ENCODE assay signal across 10 cellular contexts in the genomic region with DNA sequence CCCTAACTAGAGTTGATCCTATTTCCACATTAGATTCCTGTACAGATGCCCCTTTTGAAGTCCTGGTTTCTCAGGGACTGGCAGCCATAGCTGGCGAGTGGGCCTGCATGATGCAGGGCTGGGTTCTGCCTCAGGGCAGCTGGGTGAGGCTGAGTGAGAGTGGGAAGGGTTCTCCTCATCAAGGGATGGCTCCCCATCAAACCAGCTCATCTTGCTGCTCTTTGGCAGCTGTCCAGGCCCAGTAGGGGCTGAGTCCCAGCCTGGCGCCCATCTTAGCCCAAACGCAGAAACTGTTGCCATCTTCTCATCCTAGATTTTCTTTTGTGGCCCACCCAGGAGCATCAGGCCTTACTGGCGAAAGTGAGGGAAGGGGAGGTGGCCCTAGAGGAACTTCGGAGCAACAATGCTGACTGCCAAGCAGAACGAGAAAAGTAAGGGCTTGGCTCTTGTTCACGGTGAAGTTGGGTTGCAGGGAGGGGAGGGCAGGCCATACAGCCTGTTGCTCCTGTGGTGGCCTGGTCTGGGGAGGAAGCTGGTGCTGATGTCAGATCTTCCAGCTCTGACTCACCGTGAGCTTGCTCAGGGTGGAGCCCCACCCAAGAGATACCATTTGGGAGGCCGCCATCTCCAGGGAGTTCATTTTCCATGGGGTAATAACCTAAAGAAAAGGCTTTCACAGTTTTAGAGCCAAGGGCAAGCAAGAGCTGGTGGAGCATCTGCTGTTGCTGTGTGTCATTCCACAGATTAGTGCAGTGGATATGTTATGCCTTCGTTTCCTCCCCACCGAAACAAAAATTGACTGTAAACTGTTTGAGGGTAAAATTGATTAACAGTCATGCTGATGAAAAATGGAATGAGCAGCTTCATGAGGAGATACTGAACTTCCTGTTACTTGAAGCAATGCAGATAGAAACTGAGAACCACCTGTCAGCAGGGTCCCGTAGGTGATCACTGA. TPM values are rescaled to one million over a fixed set of nuclear protein-coding genes. Genes with fewer than 3 reads are reported as not detected.
DNase-seq lines count a peak whose midpoint lies in the region; ATAC-seq, FAIRE-seq and TF ChIP-seq lines count a peak whose summit lies in the region.
"Had no signal": no experiment of that assay in that cellular context is flagged by ENCODE, and none has a peak within 500 bp of the region (broad histone marks: within the 10 kb centered on the region; RNA-seq: fewer than 3 reads in every experiment).

No MANE protein-coding gene starts in this region.

- H3K79me2 ChIP-seq in ACC112 (ENCODE audit: control insufficient read depth, insufficient read depth, low read length, unreplicated experiment) (no peaks in the 10 kb centered on the region), GM23248 (ENCODE audit: insufficient read depth) (no peaks in the 10 kb centered on the region), keratinocyte (ENCODE audit: control insufficient read depth, insufficient read depth, low read length) (peaks cover 3% of the 10 kb centered on the region)

- H3K9me3 Mint-ChIP-seq in activated CD8-positive, alpha-beta T cell treated with anti-CD3 and anti-CD28 coated beads, Interleukin-2, amount 10 ng/mL, durations not matched to agents 7 days and 5 days (ENCODE audit: insufficient read depth) = no peaks in the 10 kb centered on the region

- no peaks in the 10 kb centered on the region for H3K27me3 ChIP-seq in ACC112 (ENCODE audit: insufficient read depth, low read length)
- H3K27me3 ChIP-seq in GM23248 (replicated peaks; ENCODE audit: insufficient read depth) = no peaks in the 10 kb centered on the region
- no peaks in the 10 kb centered on the region for H3K27me3 ChIP-seq in keratinocyte (ENCODE audit: control insufficient read depth, extremely low read depth, insufficient read depth, low read length)

- H4K20me1 ChIP-seq in GM23248 (ENCODE audit: insufficient read depth) (no peaks in the 10 kb centered on the region), keratinocyte (ENCODE audit: control insufficient read depth, extremely low read depth, insufficient read depth, low read length) (peaks cover under 1% of the 10 kb centered on the region)

- H3K4me2 ChIP-seq in GM23248 (ENCODE audit: unreplicated experiment) (peak overlapping the region; percentile 23), keratinocyte (ENCODE audit: control insufficient read depth, extremely low read depth, insufficient read depth, low read depth, low read length) (peak overlapping the region; percentile 49)

- H3K9me3 ChIP-seq in GM23248 (ENCODE audit: low read depth) = no peaks in the 10 kb centered on the region
- no peaks in the 10 kb centered on the region for H3K9me3 ChIP-seq in keratinocyte (ENCODE audit: control insufficient read depth, low read depth, low read length)

- DNase-seq in GM23248 (peak; percentile 96), keratinocyte (ENCODE audit: low read depth, low spot score) (peak; percentile 55), NCI-H1092 treated with DMSO at 0.1 percent for 48 hours (lab: John Stamatoyannopoulos, UW) (no peak), NCI-H2171 (lab: John Stamatoyannopoulos, UW) (no peak)
- DNase-seq in activated CD8-positive, alpha-beta T cell treated with anti-CD3 and anti-CD28 coated beads, Interleukin-2, amount 10 ng/mL, durations not matched to agents 7 days and 5 days = no peak
- DNase-seq: activated gamma-delta T cell had no signal

- H3K4me1 ChIP-seq in ACC112 (ENCODE audit: control insufficient read depth, insufficient read depth, low read length, unreplicated experiment) (peaks cover 30% of the 10 kb centered on the region), GM23248 (ENCODE audit: insufficient read depth) (peaks cover 27% of the 10 kb centered on the region), keratinocyte (ENCODE audit: control insufficient read depth, extremely low read depth, insufficient read depth, low read length) (peaks cover 65% of the 10 kb centered on the region)

- CTCF ChIA-PET in activated CD8-positive, alpha-beta T cell treated with anti-CD3 and anti-CD28 coated beads, Interleukin-2, amount 10 ng/mL, durations not matched to agents 7 days and 5 days (lab: Charles Lee) = interaction anchor here (2.5 kb wide), 1 partner anchor 19 kb away, joined by 12 read pairs; no protein-coding TSS in a partner anchor

- H3F3A ChIP-seq in GM23248 (ENCODE audit: insufficient read depth) = peaks cover 22% of the 10 kb centered on the region

- H2AFZ ChIP-seq in ACC112 (ENCODE audit: low read length, unreplicated experiment) = peak overlapping the region; percentile 11
- H2AFZ ChIP-seq in GM23248 = peak overlapping the region; percentile 54; the same call in 1 of the 2 replicates
- H2AFZ ChIP-seq in keratinocyte (ENCODE audit: control insufficient read depth, low read length) = peak overlapping the region; percentile 53

- no peak overlapping the region for H3K27ac Mint-ChIP-seq in activated CD8-positive, alpha-beta T cell treated with anti-CD3 and anti-CD28 coated beads, Interleukin-2, amount 10 ng/mL, durations not matched to agents 7 days and 5 days

- H3K4me1 Mint-ChIP-seq in activated CD8-positive, alpha-beta T cell treated with anti-CD3 and anti-CD28 coated beads, Interleukin-2, amount 10 ng/mL, durations not matched to agents 7 days and 5 days (ENCODE audit: low read depth) = peaks cover 8% of the 10 kb centered on the region

- H3K27ac ChIP-seq in ACC112 (ENCODE audit: low read depth, low read length) (peak overlapping the region; percentile 67), GM23248 (peak overlapping the region; percentile 79), keratinocyte (ENCODE audit: control insufficient read depth, insufficient read depth, low read length) (peak overlapping the region; percentile 67)
- H3K27ac ChIP-seq: HL-60 had no signal

- no peaks in the 10 kb centered on the region for H3K36me3 ChIP-seq in ACC112 (ENCODE audit: insufficient read depth, low read length)
- H3K36me3 ChIP-seq in GM23248 (ENCODE audit: low read depth) = peaks cover 29% of the 10 kb centered on the region
- H3K36me3 ChIP-seq in keratinocyte (ENCODE audit: control insufficient read depth in 2 of 2, extremely low read depth in 1 of 2, insufficient read depth in 2 of 2, low read length in 2 of 2) = peaks cover 28 to 60% of the 10 kb centered on the region in 2 experiments

- no peaks in the 10 kb centered on the region for H3K27me3 Mint-ChIP-seq in activated CD8-positive, alpha-beta T cell treated with anti-CD3 and anti-CD28 coated beads, Interleukin-2, amount 10 ng/mL, durations not matched to agents 7 days and 5 days (ENCODE audit: low read depth)

- in situ Hi-C loops in GM23248 (cut with MboI) = no loop called here

- H3K4me3 ChIP-seq in ACC112 (ENCODE audit: low read depth, low read length) = no peak overlapping the region
- H3K4me3 ChIP-seq in GM23248 = no peak overlapping the region
- no peak overlapping the region for H3K4me3 ChIP-seq in keratinocyte (ENCODE audit: control insufficient read depth in 2 of 3, extremely low read depth in 1 of 3, insufficient read depth in 2 of 3, low read depth in 1 of 3, low read length in 3 of 3)

- dilution Hi-C loops in keratinocyte (cut with MboI; ENCODE audit: extremely low pct_ligation_motif_present, low sequenced_read_pairs) = no loop called here

- peak overlapping the region; percentile 41; the same call in 1 of the 2 replicates for H3K9ac ChIP-seq in GM23248
- peak overlapping the region; percentile 60 for H3K9ac ChIP-seq in keratinocyte (ENCODE audit: control insufficient read depth, extremely low read depth, insufficient read depth, low read length)

- no peak for TF ChIP-seq CTCF in keratinocyte (optimal IDR thresholded peaks at IDR 0.05 in 1 of 3, IDR thresholded peaks at IDR 0.05 in 1 of 3, conservative IDR thresholded peaks at IDR 0.05 in 1 of 3; ENCODE audit: extremely low read depth in 1 of 3, insufficient read depth in 2 of 3, low read length in 3 of 3)

- peak; percentile 49 for ATAC-seq in activated CD8-positive, alpha-beta T cell treated with anti-CD3 and anti-CD28 coated beads, Interleukin-2, amount 10 ng/mL, durations not matched to agents 7 days and 5 days
- ATAC-seq in GM21576 (IDR thresholded peaks at IDR 0.05; ENCODE audit: unreplicated experiment) = no peak
- ATAC-seq in GM21825 (IDR thresholded peaks at IDR 0.05; ENCODE audit: unreplicated experiment) = no peak

- peak; percentile 89 for FAIRE-seq in keratinocyte (lab: Jason Lieb, UNC)

- 45 to 51% methylated on average over 12 of the region's 12 CpGs for WGBS in GM23248 (ENCODE audit: low coverage in 1 of 2, low lambda C conversion rate in 2 of 2, missing lambda C conversion rate in 2 of 2), 2 experiments

- H3K4me3 Mint-ChIP-seq in activated CD8-positive, alpha-beta T cell treated with anti-CD3 and anti-CD28 coated beads, Interleukin-2, amount 10 ng/mL, durations not matched to agents 7 days and 5 days = no peak overlapping the region

- H3K9me2 ChIP-seq in GM23248 (ENCODE audit: insufficient read depth) = no peaks in the 10 kb centered on the region

- H3K9me1 ChIP-seq in keratinocyte (ENCODE audit: control insufficient read depth, extremely low read depth, insufficient read depth, low read length) = peaks cover 7% of the 10 kb centered on the region

- H3K36me3 Mint-ChIP-seq in activated CD8-positive, alpha-beta T cell treated with anti-CD3 and anti-CD28 coated beads, Interleukin-2, amount 10 ng/mL, durations not matched to agents 7 days and 5 days (ENCODE audit: low read depth) = no peaks in the 10 kb centered on the region

- POLR2A ChIA-PET in activated CD8-positive, alpha-beta T cell treated with anti-CD3 and anti-CD28 coated beads, Interleukin-2, amount 10 ng/mL, durations not matched to agents 7 days and 5 days (lab: Charles Lee) = no interaction called here

RNA-seq across cellular contexts. Expression of gene TUFT1, which starts 34.7 kb away (rescaled TPM):
- 11.5 and 20.3 TPM in 2 replicates for total RNA-seq in GM23248 (2014; rRNA removed; shearing (Covaris generic))
- 19.2 and 20.5 TPM in 2 replicates for polyA plus RNA-seq in GM23248 (2016; fragmentation: Nextera tagmentation; extraction: Ambion mirVana)
- total RNA-seq in activated CD8-positive, alpha-beta T cell treated with anti-CD3 and anti-CD28 coated beads, Interleukin-2, amount 10 ng/mL, durations not matched to agents 7 days and 5 days = under 1 TPM; 0.42 TPM
- 70.0 to 82.3 TPM (median 80.1 TPM) in 3 replicates for polyA plus RNA-seq in keratinocyte
- 232 TPM for polyA plus RNA-seq in keratinocyte (2011; ENCODE audit: low read depth)
- polyA plus RNA-seq in keratinocyte (2011; cell fraction: cytosol; rRNA removed) = 68.6 and 92.2 TPM in 2 replicates
- polyA plus RNA-seq in keratinocyte (2011; cell fraction: nucleus; rRNA removed) = 155 and 156 TPM in 2 replicates
- polyA plus RNA-seq in keratinocyte (2012; ENCODE audit: low replicate concordance) = 65.9 and 73.6 TPM in 2 replicates
- 52.3 to 67.8 TPM (median 57.4 TPM) in 3 replicates for polyA minus RNA-seq in keratinocyte
- polyA minus RNA-seq in keratinocyte (2011; cell fraction: cytosol; rRNA and poly(A)+ RNA removed) = 54.3 TPM
- polyA minus RNA-seq in keratinocyte (2011; cell fraction: nucleus; rRNA and poly(A)+ RNA removed) = 52.9 and 96.0 TPM in 2 replicates

RNA-seq across cellular contexts. Expression of gene SNX27, which starts 37.0 kb away (rescaled TPM):
- total RNA-seq in GM23248 (2014; rRNA removed; shearing (Covaris generic)) = 12.0 and 14.8 TPM in 2 replicates
- 17.9 and 18.0 TPM in 2 replicates for polyA plus RNA-seq in GM23248 (2016; fragmentation: Nextera tagmentation; extraction: Ambion mirVana)
- 10 to 100 TPM; 24.5 to 26.0 TPM for total RNA-seq in activated CD8-positive, alpha-beta T cell treated with anti-CD3 and anti-CD28 coated beads, Interleukin-2, amount 10 ng/mL, durations not matched to agents 7 days and 5 days
- polyA plus RNA-seq in keratinocyte = 10.2 to 17.3 TPM (median 15.7 TPM) in 3 replicates
- 12.4 TPM for polyA plus RNA-seq in keratinocyte (2011; ENCODE audit: low read depth)
- 9.5 and 16.8 TPM in 2 replicates for polyA plus RNA-seq in keratinocyte (2011; cell fraction: cytosol; rRNA removed)
- polyA plus RNA-seq in keratinocyte (2011; cell fraction: nucleus; rRNA removed) = 21.6 and 22.5 TPM in 2 replicates
- polyA plus RNA-seq in keratinocyte (2012; ENCODE audit: low replicate concordance) = 8.4 and 9.4 TPM in 2 replicates
- polyA minus RNA-seq in keratinocyte = 19.2 to 39.2 TPM (median 20.6 TPM) in 3 replicates
- polyA minus RNA-seq in keratinocyte (2011; cell fraction: cytosol; rRNA and poly(A)+ RNA removed) = 16.7 TPM
- polyA minus RNA-seq in keratinocyte (2011; cell fraction: nucleus; rRNA and poly(A)+ RNA removed) = 14.8 and 33.8 TPM in 2 replicates

Comparison
In these comparisons a context has a peak if more than half of its experiments do, and no peak if none do; other contexts are left out.
1. DNase-seq: peak in GM23248 (single experiment) and keratinocyte (single experiment); none in activated CD8-positive, alpha-beta T cell treated with anti-CD3 and anti-CD28 coated beads, Interleukin-2, amount 10 ng/mL, durations not matched to agents 7 days and 5 days (single experiment), NCI-H1092 treated with DMSO at 0.1 percent for 48 hours (single experiment) and NCI-H2171 (single experiment).
2. Peak in every context shown above with its lines, with median percentiles within 50 percentile points of each other: H2AFZ ChIP-seq and H3K27ac ChIP-seq.